In the genomic region with DNA sequence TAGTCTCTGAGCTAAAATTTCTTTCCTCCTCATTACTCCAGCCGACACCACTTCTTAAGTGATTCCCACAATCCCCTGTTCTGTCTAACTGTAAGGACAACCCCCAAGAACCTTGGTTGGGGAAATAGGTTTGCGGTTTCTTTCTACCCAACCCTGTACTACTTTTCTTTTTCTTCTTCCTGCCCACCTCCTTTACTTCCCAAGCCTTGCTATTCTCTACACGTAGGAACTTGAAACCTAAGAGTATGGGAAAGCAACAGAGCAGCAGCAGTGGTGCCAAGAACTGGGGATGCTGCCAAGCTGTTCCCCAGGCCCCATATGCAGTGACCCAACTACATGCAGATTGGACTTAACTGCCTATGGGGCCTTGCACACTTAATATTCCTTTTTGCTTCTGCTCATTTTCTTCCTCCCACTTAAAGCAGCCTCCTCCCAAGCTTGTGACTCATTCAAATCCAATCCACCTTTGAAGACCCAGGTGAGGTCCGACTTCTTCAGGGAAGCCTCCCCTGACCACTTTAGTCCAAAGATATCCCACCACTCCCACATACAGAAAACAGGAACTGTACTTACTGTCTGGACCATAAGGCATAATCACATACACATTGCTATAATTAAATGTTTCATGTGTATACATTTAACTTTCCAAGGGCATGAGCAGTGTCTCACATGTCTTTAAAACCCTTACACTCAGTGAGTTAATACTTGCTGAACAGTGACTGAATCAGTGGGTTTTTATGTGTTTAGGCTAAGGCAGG, we compare ENCODE assay signal across 10 cellular contexts. TPM values are rescaled to one million over a fixed set of nuclear protein-coding genes. Genes with fewer than 3 reads are reported as not detected.
DNase-seq lines count a peak whose midpoint lies in the region; ATAC-seq, FAIRE-seq and TF ChIP-seq lines count a peak whose summit lies in the region.
"Had no signal": no experiment of that assay in that cellular context is flagged by ENCODE, and none has a peak within 500 bp of the region (broad histone marks: within the 10 kb centered on the region; RNA-seq: fewer than 3 reads in every experiment).

No MANE protein-coding gene starts in this region.

- H3K4me3 Mint-ChIP-seq in activated CD8-positive, alpha-beta T cell treated with anti-CD3 and anti-CD28 coated beads for 36 hours, result peak overlapping the region; percentile 85

- ATAC-seq in Right ventricle myocardium inferior, result no peak
- ATAC-seq in activated CD8-positive, alpha-beta T cell treated with anti-CD3 and anti-CD28 coated beads for 36 hours, result no peak
- ATAC-seq in HG02973 (IDR thresholded peaks at IDR 0.05; ENCODE audit: unreplicated experiment), result no peak
- ATAC-seq in GM21619 (IDR thresholded peaks at IDR 0.05; ENCODE audit: unreplicated experiment), result no peak

- H3K4me1 ChIP-seq in left ventricle myocardium inferior, result peaks cover 49% of the 10 kb centered on the region
- H3K4me1 ChIP-seq in keratinocyte (ENCODE audit: control insufficient read depth, extremely low read depth, insufficient read depth, low read length), result peaks cover 23% of the 10 kb centered on the region

- peak overlapping the region; percentile 89 for H3K27ac Mint-ChIP-seq in activated CD8-positive, alpha-beta T cell treated with anti-CD3 and anti-CD28 coated beads for 36 hours

- peaks cover 51% of the 10 kb centered on the region for H3K4me1 Mint-ChIP-seq in activated CD8-positive, alpha-beta T cell treated with anti-CD3 and anti-CD28 coated beads for 36 hours (ENCODE audit: low read depth)

- peak overlapping the region; percentile 79 for H3K9ac ChIP-seq in keratinocyte (ENCODE audit: control insufficient read depth, extremely low read depth, insufficient read depth, low read length)

- intact Hi-C loops in left ventricle myocardium inferior (cut with micrococcal nuclease) (no loop called here), Right ventricle myocardium inferior (cut with DNase I) (loop anchor here (5.0 kb wide), 1 partner anchor 139 kb away; the partner anchor contains the start of gene PHF8)
- intact Hi-C loops in activated CD8-positive, alpha-beta T cell treated with anti-CD3 and anti-CD28 coated beads for 36 hours (cut with micrococcal nuclease), result loop anchor here (5.0 kb wide), 1 partner anchor 139 kb away; the partner anchor contains the start of gene PHF8

- H3K27ac ChIP-seq in left ventricle myocardium inferior (replicated peaks) (no peak overlapping the region), keratinocyte (ENCODE audit: control insufficient read depth, insufficient read depth, low read length) (peak overlapping the region; percentile 78)

- peak; percentile 49 for FAIRE-seq in keratinocyte (lab: Jason Lieb, UNC)

- CTCF ChIA-PET in activated CD8-positive, alpha-beta T cell treated with anti-CD3 and anti-CD28 coated beads for 36 hours (lab: Charles Lee), result interaction anchor here (1.1 kb wide), 1 partner anchor 259 kb away, joined by 3 read pairs; the partner anchor contains the start of gene TSR2

- H3K9me1 ChIP-seq in keratinocyte (ENCODE audit: control insufficient read depth, extremely low read depth, insufficient read depth, low read length), result no peaks in the 10 kb centered on the region

- H4K20me1 ChIP-seq in keratinocyte (ENCODE audit: control insufficient read depth, extremely low read depth, insufficient read depth, low read length), result no peaks in the 10 kb centered on the region

- H3K27me3 ChIP-seq in left ventricle myocardium inferior (ENCODE audit: low read depth), result no peaks in the 10 kb centered on the region
- H3K27me3 ChIP-seq in keratinocyte (ENCODE audit: control insufficient read depth, extremely low read depth, insufficient read depth, low read length), result no peaks in the 10 kb centered on the region
- H3K27me3 ChIP-seq: transverse colon had no signal

- H3K4me2 ChIP-seq in keratinocyte (ENCODE audit: control insufficient read depth, extremely low read depth, insufficient read depth, low read depth, low read length), result peak overlapping the region; percentile 92

- no peaks in the 10 kb centered on the region for H3K9me3 ChIP-seq in left ventricle myocardium inferior (replicated peaks)
- no peaks in the 10 kb centered on the region for H3K9me3 ChIP-seq in keratinocyte (ENCODE audit: control insufficient read depth, low read depth, low read length)
- H3K9me3 ChIP-seq: transverse colon had no signal

- no peak for DNase-seq in left ventricle myocardium inferior
- DNase-seq in Right ventricle myocardium inferior (ENCODE audit: missing footprints), result no peak
- DNase-seq in activated CD8-positive, alpha-beta T cell treated with anti-CD3 and anti-CD28 coated beads for 36 hours, result no peak
- DNase-seq in keratinocyte (ENCODE audit: low read depth, low spot score), result no peak
- no peak for DNase-seq in NCI-H187 treated with DMSO at 0.1 percent for 48 hours (lab: John Stamatoyannopoulos, UW)
- no peak for DNase-seq in activated CD8-positive, alpha-beta memory T cell treated with anti-CD3 and anti-CD28 coated beads, Interleukin-2, amount 50 U/mL, for 4 hours
- DNase-seq: aorta, transverse colon had no signal

- H3K36me3 ChIP-seq in left ventricle myocardium inferior (no peaks in the 10 kb centered on the region), keratinocyte (ENCODE audit: control insufficient read depth in 2 of 2, extremely low read depth in 1 of 2, insufficient read depth in 2 of 2, low read length in 2 of 2) (no peaks in the 10 kb centered on the region)
- H3K36me3 ChIP-seq: transverse colon had no signal

- dilution Hi-C loops in keratinocyte (cut with MboI; ENCODE audit: extremely low pct_ligation_motif_present, low sequenced_read_pairs), result no loop called here

- no peaks in the 10 kb centered on the region for H3K27me3 Mint-ChIP-seq in activated CD8-positive, alpha-beta T cell treated with anti-CD3 and anti-CD28 coated beads for 36 hours

- H3K79me2 ChIP-seq in keratinocyte (ENCODE audit: control insufficient read depth, insufficient read depth, low read length), result peaks cover 38% of the 10 kb centered on the region

- POLR2A ChIA-PET in activated CD8-positive, alpha-beta T cell treated with anti-CD3 and anti-CD28 coated beads for 36 hours (lab: Charles Lee), result interaction anchor here (1.1 to 3.2 kb wide), 2 partner anchors 9 to 136 kb away, joined by 3 to 16 read pairs; partner anchors contain the start of gene PHF8

- H3K9me3 Mint-ChIP-seq in activated CD8-positive, alpha-beta T cell treated with anti-CD3 and anti-CD28 coated beads for 36 hours, result no peaks in the 10 kb centered on the region

- TF ChIP-seq CTCF in left ventricle myocardium inferior (IDR thresholded peaks at IDR 0.05; ENCODE audit: borderline replicate concordance) (no peak), keratinocyte (optimal IDR thresholded peaks at IDR 0.05 in 1 of 3, IDR thresholded peaks at IDR 0.05 in 1 of 3, conservative IDR thresholded peaks at IDR 0.05 in 1 of 3; ENCODE audit: extremely low read depth in 1 of 3, insufficient read depth in 2 of 3, low read length in 3 of 3) (no peak)
- no peak for TF ChIP-seq CTCF in activated CD8-positive, alpha-beta T cell treated with anti-CD3 and anti-CD28 coated beads for 36 hours (IDR thresholded peaks at IDR 0.05)

- H3K4me3 ChIP-seq in left ventricle myocardium inferior (peak overlapping the region; percentile 85), keratinocyte (ENCODE audit: control insufficient read depth in 2 of 3, extremely low read depth in 1 of 3, insufficient read depth in 2 of 3, low read depth in 1 of 3, low read length in 3 of 3) (peak overlapping the region; percentile 55 to 74 (median 55))

- H2AFZ ChIP-seq in keratinocyte (ENCODE audit: control insufficient read depth, low read length), result no peak overlapping the region

- peaks cover 44% of the 10 kb centered on the region for H3K36me3 Mint-ChIP-seq in activated CD8-positive, alpha-beta T cell treated with anti-CD3 and anti-CD28 coated beads for 36 hours (ENCODE audit: low read depth)

RNA-seq across cellular contexts. Expression of gene FAM120C, which starts 1.7 kb away (rescaled TPM):
- total RNA-seq in left ventricle myocardium inferior (6.0 TPM), Right ventricle myocardium inferior (5.6 TPM)
- total RNA-seq in activated CD8-positive, alpha-beta T cell treated with anti-CD3 and anti-CD28 coated beads for 36 hours, result 1 to 10 TPM; 8.3 to 8.4 TPM
- 1.4 to 1.9 TPM (median 1.5 TPM) in 3 replicates for polyA plus RNA-seq in keratinocyte
- 0.19 TPM for polyA plus RNA-seq in keratinocyte (2011; ENCODE audit: low read depth)
- polyA plus RNA-seq in keratinocyte (2011; cell fraction: cytosol; rRNA removed), result 1.1 and 1.3 TPM in 2 replicates
- polyA plus RNA-seq in keratinocyte (2011; cell fraction: nucleus; rRNA removed), result 2.4 and 3.4 TPM in 2 replicates
- polyA plus RNA-seq in keratinocyte (2012; ENCODE audit: low replicate concordance), result 2.1 and 2.2 TPM in 2 replicates
- 2.0 to 4.3 TPM (median 3.2 TPM) in 3 replicates for polyA minus RNA-seq in keratinocyte
- 4.0 TPM for polyA minus RNA-seq in keratinocyte (2011; cell fraction: cytosol; rRNA and poly(A)+ RNA removed)
- polyA minus RNA-seq in keratinocyte (2011; cell fraction: nucleus; rRNA and poly(A)+ RNA removed), result 3.0 and 3.1 TPM in 2 replicates
